8 cellular contexts compared by ENCODE assay signal in the genomic region with DNA sequence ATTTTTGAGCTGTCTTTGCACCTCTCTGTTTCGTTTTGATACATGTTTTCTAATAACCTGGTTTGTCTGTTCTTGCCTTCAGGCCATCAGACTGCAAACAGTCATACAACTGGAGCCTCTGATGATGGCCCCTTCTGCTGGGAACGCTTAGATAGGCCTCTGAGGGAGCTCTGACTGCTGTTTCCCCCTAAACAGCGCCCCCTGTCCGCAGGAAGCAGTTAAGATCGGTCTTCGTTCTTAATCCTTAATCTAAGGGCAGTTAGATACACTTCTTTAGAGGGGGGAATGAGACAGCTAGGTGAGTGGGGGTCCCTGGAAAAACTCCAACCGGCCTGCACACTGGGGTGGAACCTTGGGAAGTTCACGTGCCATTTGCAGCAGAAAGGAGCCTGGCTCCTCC.
DNase-seq lines count a peak whose midpoint lies in the region; TF ChIP-seq lines count a peak whose summit lies in the region.
"Had no signal": no experiment of that assay in that cellular context is flagged by ENCODE, and none has a peak within 500 bp of the region (broad histone marks: within the 10 kb centered on the region; RNA-seq: fewer than 3 reads in every experiment).

No MANE protein-coding gene starts in this region.

- H3K4me1 Mint-ChIP-seq in chondrocyte (ENCODE audit: low read depth): peaks cover 10% of the 10 kb centered on the region
- no peaks in the 10 kb centered on the region for H3K4me1 Mint-ChIP-seq in progenitor cell of endocrine pancreas (ENCODE audit: low read depth)

- H3K4me3 Mint-ChIP-seq in chondrocyte (ENCODE audit: unreplicated experiment): no peak overlapping the region
- no peak overlapping the region for H3K4me3 Mint-ChIP-seq in progenitor cell of endocrine pancreas (ENCODE audit: low read depth)

- H3K9me3 Mint-ChIP-seq in chondrocyte (ENCODE audit: low read depth) (no peaks in the 10 kb centered on the region), progenitor cell of endocrine pancreas (ENCODE audit: low read depth) (no peaks in the 10 kb centered on the region)

- TF ChIP-seq CTCF in GM12874 (IDR thresholded peaks at IDR 0.05; ENCODE audit: insufficient read depth, low read depth, low read length) (peak; percentile 50), chondrocyte (IDR thresholded peaks at IDR 0.05) (peak; percentile 57), progenitor cell of endocrine pancreas (IDR thresholded peaks at IDR 0.05; ENCODE audit: unreplicated experiment) (peak; percentile 48)

- H3K27ac Mint-ChIP-seq in chondrocyte (ENCODE audit: unreplicated experiment): no peak overlapping the region
- H3K27ac Mint-ChIP-seq in progenitor cell of endocrine pancreas: peak overlapping the region; percentile 10

- H3K27me3 Mint-ChIP-seq in chondrocyte (ENCODE audit: low read depth) (no peaks in the 10 kb centered on the region), progenitor cell of endocrine pancreas (no peaks in the 10 kb centered on the region)

- H3K36me3 Mint-ChIP-seq in chondrocyte (ENCODE audit: low read depth): no peaks in the 10 kb centered on the region
- no peaks in the 10 kb centered on the region for H3K36me3 Mint-ChIP-seq in progenitor cell of endocrine pancreas (ENCODE audit: insufficient read depth)

- DNase-seq in NAMALWA (ENCODE audit: low spot score) (peak; percentile 44), chondrocyte (ENCODE audit: low spot score) (no peak), progenitor cell of endocrine pancreas (ENCODE audit: low spot score, unreplicated experiment) (no peak), NCI-H446 treated with DMSO at 0.1 percent for 48 hours (lab: John Stamatoyannopoulos, UW) (no peak), NCI-H2107 treated with DMSO at 0.1 percent for 48 hours (lab: John Stamatoyannopoulos, UW; ENCODE audit: unreplicated experiment) (no peak), amniotic stem cell (lab: John Stamatoyannopoulos, UW) (no peak)
- DNase-seq: SIG-M5 had no signal
